ENCODE assay signal across 1 cellular context in the genomic region with DNA sequence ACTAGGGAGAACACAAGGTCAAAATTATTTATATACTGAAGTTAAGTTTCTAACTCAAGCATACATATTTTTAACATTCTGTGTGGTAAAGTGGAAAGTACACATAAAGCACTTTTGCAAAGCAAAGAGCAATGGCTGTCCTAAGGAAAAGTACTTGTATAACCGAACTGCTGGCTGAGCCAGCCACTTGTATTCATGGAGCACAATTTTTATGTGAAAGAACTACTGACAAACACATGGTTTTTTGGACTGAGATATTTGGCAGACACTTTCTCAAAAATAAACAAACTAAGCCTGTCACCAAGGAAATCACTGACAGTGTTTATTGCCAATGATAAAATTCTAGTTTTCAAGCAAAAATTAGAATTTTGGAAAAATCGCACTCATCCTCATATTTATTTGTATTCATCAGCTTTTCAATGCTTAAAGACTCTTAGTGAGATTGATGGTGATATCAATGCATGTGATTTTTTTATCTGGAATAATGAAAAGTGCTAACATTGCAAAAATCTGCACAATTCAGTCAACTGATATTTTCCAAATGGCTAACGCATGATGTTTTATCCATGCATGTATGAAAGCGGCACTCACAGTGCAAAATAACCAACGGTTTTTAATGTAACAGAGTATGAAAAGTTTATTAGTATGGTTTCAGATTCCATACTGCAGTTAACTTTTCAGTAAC.
TF ChIP-seq lines count a peak whose summit lies in the region.

No MANE protein-coding gene starts in this region.

TF ChIP-seq in K562, 482 proteins besides CTCF, POLR2A, EP300 and RAD21 (continued from another document):
- TF ChIP-seq CHD7 (IDR thresholded peaks at IDR 0.05; ENCODE audit: low read depth, low read length) (no peak), EP400 (IDR thresholded peaks at IDR 0.05) (no peak), CXXC5 (CRISPR knock-in tag; IDR thresholded peaks at IDR 0.05) (no peak), ZNF395 (CRISPR knock-in tag; IDR thresholded peaks at IDR 0.05) (no peak), C11orf30 (IDR thresholded peaks at IDR 0.05; ENCODE audit: low read depth) (peak; percentile 41; the same call in 1 of the 2 replicates), ZNF316 (IDR thresholded peaks at IDR 0.05) (peak; percentile 79), MAFK (IDR thresholded peaks at IDR 0.05; ENCODE audit: low read length) (peak; percentile 67), ZNF41 (CRISPR knock-in tag; conservative IDR thresholded peaks at IDR 0.05) (no peak)
